Comparison of ENCODE assay signal across 9 cellular contexts in genomic region chr11:78414321-78415051, GRCh38. TPM values are rescaled to one million over a fixed set of nuclear protein-coding genes. Genes with fewer than 3 reads are reported as not detected.
DNase-seq lines count a peak whose midpoint lies in the region; ATAC-seq lines count a peak whose summit lies in the region.
"Had no signal": no experiment of that assay in that cellular context is flagged by ENCODE, and none has a peak within 500 bp of the region (broad histone marks: within the 10 kb centered on the region; RNA-seq: fewer than 3 reads in every experiment).

No MANE protein-coding gene starts in this region.

- peak overlapping the region; percentile 18 for H3K4me3 Mint-ChIP-seq in dendritic cell treated with granulocyte-macrophage colony-stimulating factor and Interleukin-4, amounts not matched to agents 40 ng/mL and 50 ng/mL, for 4 days

- H3K27ac Mint-ChIP-seq in dendritic cell treated with granulocyte-macrophage colony-stimulating factor and Interleukin-4, amounts not matched to agents 40 ng/mL and 50 ng/mL, for 4 days, result peak overlapping the region; percentile 97

- no peaks in the 10 kb centered on the region for H3K27me3 Mint-ChIP-seq in dendritic cell treated with granulocyte-macrophage colony-stimulating factor and Interleukin-4, amounts not matched to agents 40 ng/mL and 50 ng/mL, for 4 days

- DNase-seq in DMS79 treated with DMSO at 0.1 percent for 48 hours (lab: John Stamatoyannopoulos, UW) (peak; percentile 29), DMS79 (lab: John Stamatoyannopoulos, UW) (no peak), NCI-H2029 (lab: John Stamatoyannopoulos, UW) (peak; percentile 2), renal cortical epithelial cell (ENCODE audit: low read depth) (peak; percentile 32), NCI-H2196 treated with DMSO at 0.1 percent for 48 hours (lab: John Stamatoyannopoulos, UW; ENCODE audit: unreplicated experiment) (no peak)

- H3K4me1 Mint-ChIP-seq in dendritic cell treated with granulocyte-macrophage colony-stimulating factor and Interleukin-4, amounts not matched to agents 40 ng/mL and 50 ng/mL, for 4 days (ENCODE audit: low read depth), result peaks cover 53% of the 10 kb centered on the region

- no peaks in the 10 kb centered on the region for H3K9me3 Mint-ChIP-seq in dendritic cell treated with granulocyte-macrophage colony-stimulating factor and Interleukin-4, amounts not matched to agents 40 ng/mL and 50 ng/mL, for 4 days

- intact Hi-C loops in dendritic cell treated with granulocyte-macrophage colony-stimulating factor and Interleukin-4, amounts not matched to agents 40 ng/mL and 50 ng/mL, for 4 days (cut with micrococcal nuclease), result loop anchor here (5.0 kb wide), 2 partner anchors 148 to 187 kb away; no protein-coding TSS in a partner anchor

- no peak for ATAC-seq in GM21447 (IDR thresholded peaks at IDR 0.05; ENCODE audit: unreplicated experiment)
- no peak for ATAC-seq in HG02798 (IDR thresholded peaks at IDR 0.05; ENCODE audit: poor library complexity, unreplicated experiment)
- ATAC-seq: naive thymus-derived CD8-positive, alpha-beta T cell had no signal

- H3K36me3 Mint-ChIP-seq in dendritic cell treated with granulocyte-macrophage colony-stimulating factor and Interleukin-4, amounts not matched to agents 40 ng/mL and 50 ng/mL, for 4 days (ENCODE audit: low read depth), result peaks cover 45% of the 10 kb centered on the region

RNA-seq across cellular contexts. Expression of gene GAB2, which starts 3.1 kb away (rescaled TPM):
- total RNA-seq in renal cortical epithelial cell, result 10.6 and 11.0 TPM in 2 replicates

Comparison
In these comparisons a context has a peak if more than half of its experiments do, and no peak if none do; other contexts are left out.
1. DNase-seq: peak in DMS79 treated with DMSO at 0.1 percent for 48 hours (single experiment), NCI-H2029 (single experiment) and renal cortical epithelial cell (single experiment); none in DMS79 (single experiment) and NCI-H2196 treated with DMSO at 0.1 percent for 48 hours (single experiment).